ENCODE assay signal across 18 cellular contexts in the genomic region with DNA sequence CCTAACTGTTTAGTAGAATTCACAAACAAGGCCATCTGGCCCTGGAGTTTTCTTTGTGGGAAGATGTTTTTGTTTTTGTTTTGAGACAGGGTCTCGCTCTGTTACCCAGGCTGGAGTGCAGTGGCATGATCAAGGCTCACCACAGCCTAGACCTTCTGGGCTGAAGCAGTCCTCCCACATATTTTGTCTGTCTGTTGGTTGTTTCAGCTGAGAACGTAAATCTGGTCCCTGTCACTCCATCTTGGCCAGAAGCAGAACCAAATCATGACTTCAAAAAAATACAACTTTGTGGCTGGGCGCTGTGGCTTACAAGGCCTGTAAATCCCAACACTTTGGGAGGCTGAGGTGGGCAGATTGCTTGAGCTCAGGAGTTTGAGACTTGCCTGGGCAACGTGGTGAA. TPM values are rescaled to one million over a fixed set of nuclear protein-coding genes. Genes with fewer than 3 reads are reported as not detected.
"Had no signal": no experiment of that assay in that cellular context is flagged by ENCODE, and none has a peak within 500 bp of the region (broad histone marks: within the 10 kb centered on the region; RNA-seq: fewer than 3 reads in every experiment).

No MANE protein-coding gene starts in this region.

- H3K4me1 ChIP-seq: suprapubic skin had no signal

- H3K27ac ChIP-seq: lower lobe of right lung, suprapubic skin had no signal

- H3K36me3 ChIP-seq: lower lobe of right lung, ovary, suprapubic skin had no signal

- ATAC-seq: activated CD4-positive, alpha-beta T cell treated with anti-CD3 and anti-CD28 coated beads for 36 hours; activated naive CD4-positive, alpha-beta T cell treated with anti-CD3 and anti-CD28 coated beads, Interleukin-2, amount 50 U/mL, for 72 hours; activated T-cell treated with anti-CD3 and anti-CD28 coated beads, Interleukin-2, amount 50 U/mL, for 4 hours; lower lobe of right lung; stimulated activated naive CD8-positive, alpha-beta T cell treated with anti-CD3 and anti-CD28 coated beads, Interleukin-15, Interleukin-2, amounts not matched to agents 100 U/mL and 50 U/mL, for 24 hours; T-helper 17 cell had no signal

- H3K27me3 ChIP-seq: ovary, suprapubic skin had no signal

- H3K9me3 ChIP-seq: lower lobe of right lung, ovary, suprapubic skin had no signal

- DNase-seq: activated CD4-positive, alpha-beta memory T cell treated with anti-CD3 and anti-CD28 coated beads, Interleukin-2, amount 10 ng/mL, durations not matched to agents 7 days and 5 days; activated CD4-positive, alpha-beta T cell treated with anti-CD3 and anti-CD28 coated beads for 36 hours; activated gamma-delta T cell; activated T-cell treated with anti-CD3 and anti-CD28 coated beads, Interleukin-2, amount 50 U/mL, for 4 hours; amygdala; cerebellar nuclear complex; kidney glomerular epithelial cell; lower lobe of right lung; naive B cell; ovary; stimulated activated CD4-positive, alpha-beta T cell treated with anti-CD3 and anti-CD28 coated beads, Interleukin-4, amount 100 ng/mL, for 24 hours; stimulated activated naive CD8-positive, alpha-beta T cell treated with anti-CD3 and anti-CD28 coated beads, Interleukin-15, Interleukin-2, amounts not matched to agents 100 U/mL and 50 U/mL, for 24 hours; T-helper 17 cell had no signal

- H3K4me3 ChIP-seq: lower lobe of right lung, ovary, suprapubic skin had no signal

RNA-seq across cellular contexts. Expression of gene MRAS, which starts 27.1 kb away (rescaled TPM):
- total RNA-seq: activated CD4-positive, alpha-beta memory T cell treated with anti-CD3 and anti-CD28 coated beads, Interleukin-2, amount 10 ng/mL, durations not matched to agents 7 days and 5 days had no signal

RNA-seq across cellular contexts. Expression of gene NME9, which starts 45.8 kb away (rescaled TPM):
- total RNA-seq: activated T-cell treated with anti-CD3 and anti-CD28 coated beads, Interleukin-2, amount 50 U/mL, for 4 hours; dermis microvascular lymphatic vessel endothelial cell; glomerular endothelial cell; skeletal muscle tissue had no signal

RNA-seq across cellular contexts. Expression of gene ESYT3, which starts 59.0 kb away (rescaled TPM):
- total RNA-seq: glomerular endothelial cell had no signal
